14 cellular contexts compared by ENCODE assay signal in the genomic region with DNA sequence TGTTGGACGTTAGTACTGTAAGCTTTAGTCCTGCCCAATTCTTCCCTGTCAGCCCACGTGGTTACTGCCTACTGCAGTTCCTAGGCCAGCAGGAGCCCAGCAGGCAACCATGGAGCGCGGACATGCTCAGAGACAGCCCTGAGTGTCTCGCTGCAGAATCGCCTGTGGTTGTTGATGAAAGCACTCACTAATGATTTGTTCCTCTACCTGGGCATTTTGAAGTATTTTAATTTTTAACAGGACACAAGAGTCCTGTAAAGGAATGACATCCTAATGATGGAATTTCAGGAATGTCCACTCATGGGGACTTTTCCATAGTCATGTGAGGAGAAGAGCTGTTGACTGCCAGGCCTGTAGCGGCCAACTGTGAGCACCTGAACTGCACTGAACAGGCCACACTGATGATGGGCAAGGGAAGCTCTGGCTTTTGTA. TPM values are rescaled to one million over a fixed set of nuclear protein-coding genes. Genes with fewer than 3 reads are reported as not detected.
DNase-seq lines count a peak whose midpoint lies in the region; TF ChIP-seq lines count a peak whose summit lies in the region.
"Had no signal": no experiment of that assay in that cellular context is flagged by ENCODE, and none has a peak within 500 bp of the region (broad histone marks: within the 10 kb centered on the region; RNA-seq: fewer than 3 reads in every experiment).

No MANE protein-coding gene starts in this region.

- H3K27me3 Mint-ChIP-seq in neural crest cell (ENCODE audit: low read depth), result no peaks in the 10 kb centered on the region
- H3K27me3 Mint-ChIP-seq in nephron progenitor cell (ENCODE audit: low read depth, poor library complexity), result peaks cover 6% of the 10 kb centered on the region

- no peak for TF ChIP-seq CTCF in LNCaP clone FGC (IDR thresholded peaks at IDR 0.05; ENCODE audit: control insufficient read depth, extremely low read depth, insufficient read depth)
- TF ChIP-seq CTCF in neural crest cell (conservative IDR thresholded peaks at IDR 0.05), result no peak
- TF ChIP-seq CTCF in nephron progenitor cell (IDR thresholded peaks at IDR 0.05), result no peak

- H3K9me3 Mint-ChIP-seq in neural crest cell, result peaks cover 11% of the 10 kb centered on the region
- H3K9me3 Mint-ChIP-seq in nephron progenitor cell, result peaks cover 12% of the 10 kb centered on the region

- H3K27ac Mint-ChIP-seq in neural crest cell (ENCODE audit: unreplicated experiment) (peak overlapping the region; percentile 93), nephron progenitor cell (no peak overlapping the region)
- H3K27ac Mint-ChIP-seq: activated CD4-positive, alpha-beta T cell treated with anti-CD3 and anti-CD28 coated beads for 36 hours; activated T-helper 1 cell treated with anti-CD3 and anti-CD28 coated beads, Interleukin-12 subunit alpha, Interleukin-12 subunit beta, Interleukin-2, Interleukin-4 antibody, amounts not matched to agents 30 ng/mL and 10 ng/mL and 1 ng/mL, durations not matched to agents 14 hours and 24 hours and 36 hours; stimulated activated memory B cell treated with anti-CD40 and anti-IgM and Interleukin-4, amounts not matched to agents 10 μg/mL and 1 μg/mL and 100 μg/mL, for 72 hours had no signal

- H3K36me3 Mint-ChIP-seq in neural crest cell (ENCODE audit: low read depth) (peaks cover 18% of the 10 kb centered on the region), nephron progenitor cell (ENCODE audit: low read depth) (peaks cover 10% of the 10 kb centered on the region)

- DNase-seq in EH (ENCODE audit: low read depth) (peak; percentile 9), LNCaP clone FGC (ENCODE audit: low read depth) (peak; percentile 1), globus pallidus (ENCODE audit: low spot score) (peak; percentile 47), neural crest cell (ENCODE audit: low read depth, low spot score) (no peak), medulla oblongata (ENCODE audit: extremely low spot score) (no peak), NCI-H1436 treated with DMSO at 0.1 percent for 48 hours (lab: John Stamatoyannopoulos, UW) (no peak), NCI-H446 treated with DMSO at 0.1 percent for 48 hours (lab: John Stamatoyannopoulos, UW) (no peak), nephron progenitor cell (no peak)
- DNase-seq: activated CD4-positive, alpha-beta T cell treated with anti-CD3 and anti-CD28 coated beads for 36 hours; IMR-90; left ventricle myocardium superior; NCI-H2029 had no signal

- peaks cover 26% of the 10 kb centered on the region for H3K4me1 Mint-ChIP-seq in neural crest cell
- peaks cover 8% of the 10 kb centered on the region for H3K4me1 Mint-ChIP-seq in nephron progenitor cell
- H3K4me1 Mint-ChIP-seq: activated CD4-positive, alpha-beta T cell treated with anti-CD3 and anti-CD28 coated beads for 36 hours; stimulated activated memory B cell treated with anti-CD40 and anti-IgM and Interleukin-4, amounts not matched to agents 10 μg/mL and 1 μg/mL and 100 μg/mL, for 72 hours had no signal

- no peak overlapping the region for H3K4me3 ChIP-seq in LNCaP clone FGC (ENCODE audit: low read depth, low read length)

- H3K4me3 Mint-ChIP-seq in neural crest cell (no peak overlapping the region), nephron progenitor cell (no peak overlapping the region)
- H3K4me3 Mint-ChIP-seq: activated CD4-positive, alpha-beta T cell treated with anti-CD3 and anti-CD28 coated beads for 36 hours; activated T-helper 1 cell treated with anti-CD3 and anti-CD28 coated beads, Interleukin-12 subunit alpha, Interleukin-12 subunit beta, Interleukin-2, Interleukin-4 antibody, amounts not matched to agents 30 ng/mL and 10 ng/mL and 1 ng/mL, durations not matched to agents 14 hours and 24 hours and 36 hours; stimulated activated memory B cell treated with anti-CD40 and anti-IgM and Interleukin-4, amounts not matched to agents 10 μg/mL and 1 μg/mL and 100 μg/mL, for 72 hours had no signal

RNA-seq across cellular contexts. Expression of gene PGBD5, which starts 44.1 kb away (rescaled TPM):
- 16.3 and 19.7 TPM in 2 replicates for total RNA-seq in neural crest cell
- total RNA-seq: activated T-helper 1 cell treated with anti-CD3 and anti-CD28 coated beads, Interleukin-12 subunit alpha, Interleukin-12 subunit beta, Interleukin-2, Interleukin-4 antibody, amounts not matched to agents 30 ng/mL and 10 ng/mL and 1 ng/mL, durations not matched to agents 14 hours and 24 hours and 36 hours had no signal

Comparison
In these comparisons a context has a peak if more than half of its experiments do, and no peak if none do; other contexts are left out.
1. DNase-seq: peak in EH (single experiment), LNCaP clone FGC (single experiment) and globus pallidus (single experiment); none in neural crest cell (single experiment), medulla oblongata (single experiment), NCI-H1436 treated with DMSO at 0.1 percent for 48 hours (single experiment), NCI-H446 treated with DMSO at 0.1 percent for 48 hours (single experiment) and nephron progenitor cell (single experiment).